ENCODE assay signal across 24 cellular contexts in genomic region chr1:223462866-223463404, GRCh38.
"Had no signal": no experiment of that assay in that cellular context is flagged by ENCODE, and none has a peak within 500 bp of the region (broad histone marks: within the 10 kb centered on the region; RNA-seq: fewer than 3 reads in every experiment).

No MANE protein-coding gene starts in this region.

- H3K27me3 ChIP-seq: neural progenitor cell, ovary, right lobe of liver, sigmoid colon, suprapubic skin, testis, tibial artery, transverse colon, upper lobe of left lung, uterus had no signal

- FAIRE-seq: small intestine had no signal

- H3K4me1 ChIP-seq: psoas muscle, right lobe of liver, suprapubic skin, testis, tibial artery, transverse colon, upper lobe of left lung, uterus had no signal

- H2AFZ ChIP-seq: neural progenitor cell had no signal

- H3K9me3 ChIP-seq: ovary, psoas muscle, right lobe of liver, sigmoid colon, suprapubic skin, testis, tibial artery, transverse colon, upper lobe of left lung, uterus had no signal

- H3K9ac ChIP-seq: neural progenitor cell had no signal

- H3K4me2 ChIP-seq: neural progenitor cell had no signal

- ATAC-seq: naive thymus-derived CD4-positive, alpha-beta T cell; natural killer cell; psoas muscle; right cardiac atrium; right lobe of liver; stimulated activated effector memory CD8-positive, alpha-beta T cell treated with anti-CD3 and anti-CD28 coated beads, Interleukin-12 subunit alpha, Interleukin-12 subunit beta, amount 100 ng/mL, for 72 hours; stimulated activated naive B cell treated with anti-CD40 and anti-IgM and Interleukin-4, amounts not matched to agents 10 μg/mL and 1 μg/mL and 100 μg/mL, for 72 hours had no signal

- H3K36me3 ChIP-seq: neural progenitor cell, ovary, right lobe of liver, sigmoid colon, suprapubic skin, tibial artery, transverse colon, upper lobe of left lung, uterus had no signal

- H3K4me3 ChIP-seq: neural progenitor cell, ovary, psoas muscle, right lobe of liver, sigmoid colon, suprapubic skin, testis, tibial artery, transverse colon, upper lobe of left lung, uterus had no signal

- H3K27ac ChIP-seq: neural progenitor cell, ovary, psoas muscle, right lobe of liver, sigmoid colon, suprapubic skin, testis, tibial artery, transverse colon, upper lobe of left lung, uterus had no signal

- DNase-seq: naive thymus-derived CD4-positive, alpha-beta T cell; natural killer cell; occipital lobe; ovary; psoas muscle; right cardiac atrium; right lobe of liver; sigmoid colon; small intestine; stimulated activated CD4-positive, alpha-beta T cell treated with anti-CD3 and anti-CD28 coated beads, Interleukin-15, amount 100 ng/mL, for 24 hours; stimulated activated CD4-positive, alpha-beta T cell treated with anti-CD3 and anti-CD28 coated beads, Interleukin-2, amount 100 ng/mL, for 24 hours; stimulated activated CD4-positive, alpha-beta T cell treated with anti-CD3 and anti-CD28 coated beads, Interleukin-2, amount 100 ng/mL, for 48 hours; stimulated activated CD4-positive, alpha-beta T cell treated with anti-CD3 and anti-CD28 coated beads, Interleukin-4, amount 100 ng/mL, for 24 hours; stimulated activated naive B cell treated with anti-CD40 and anti-IgM and Interleukin-4, amounts not matched to agents 10 μg/mL and 1 μg/mL and 100 μg/mL, for 72 hours; stimulated activated naive CD4-positive, alpha-beta T cell treated with Interleukin-2 at 50 U/mL for 16 hours; substantia nigra; testis; tibial artery; transverse colon; upper lobe of left lung; uterus had no signal
